In the genomic region with DNA sequence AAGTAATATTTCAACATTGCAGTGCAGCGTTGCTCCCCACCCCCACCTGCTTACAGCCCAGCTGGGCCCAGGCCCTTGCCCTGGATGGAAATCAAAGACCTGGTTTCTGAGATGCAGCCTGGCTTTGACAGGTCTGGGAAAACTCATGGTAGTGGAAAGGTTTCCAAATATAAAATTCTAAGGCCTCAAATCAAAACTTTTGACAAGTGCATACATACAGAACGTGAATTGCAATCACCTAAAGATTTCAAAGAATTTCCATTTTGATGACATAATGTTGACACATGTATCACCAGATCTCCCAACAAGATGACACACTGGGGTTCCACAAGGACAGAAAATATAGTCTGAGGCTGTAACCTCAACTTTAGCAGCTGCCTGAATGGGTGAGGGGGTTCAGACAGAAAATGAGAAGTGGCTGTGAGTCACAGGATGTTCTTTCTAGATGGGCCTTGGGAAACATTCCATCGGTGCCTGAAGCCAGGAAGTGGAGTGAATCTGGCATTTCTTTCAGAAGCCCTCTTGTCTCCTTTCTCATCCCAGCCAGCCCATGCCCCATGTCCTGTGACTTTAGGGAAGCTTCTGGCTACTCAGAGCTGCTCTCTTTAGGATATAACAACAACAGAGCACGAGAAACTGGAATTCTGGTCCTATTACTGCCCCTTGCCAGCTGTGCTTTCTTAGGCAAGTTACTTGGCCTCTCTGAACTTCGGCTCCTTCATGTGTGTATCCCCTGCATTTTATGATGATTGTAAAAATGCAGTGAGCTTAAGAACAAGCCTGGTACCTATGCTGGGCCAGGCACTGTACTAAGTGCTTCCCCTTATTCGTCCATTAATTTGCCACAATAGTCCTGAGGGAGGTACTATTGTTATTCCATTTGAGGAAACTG, we compare ENCODE assay signal across 10 cellular contexts. TPM values are rescaled to one million over a fixed set of nuclear protein-coding genes. Genes with fewer than 3 reads are reported as not detected.
DNase-seq lines count a peak whose midpoint lies in the region; ATAC-seq and TF ChIP-seq lines count a peak whose summit lies in the region.
"Had no signal": no experiment of that assay in that cellular context is flagged by ENCODE, and none has a peak within 500 bp of the region (broad histone marks: within the 10 kb centered on the region; RNA-seq: fewer than 3 reads in every experiment).

No MANE protein-coding gene starts in this region.

- H3K36me3 Mint-ChIP-seq in CD4-positive, CD25-positive, alpha-beta regulatory T cell, result no peaks in the 10 kb centered on the region
- H3K36me3 Mint-ChIP-seq in osteocyte (ENCODE audit: unreplicated experiment), result peaks cover 33% of the 10 kb centered on the region
- H3K36me3 Mint-ChIP-seq in activated T-helper 2 cell treated with anti-CD3 and anti-CD28 coated beads, Interferon-gamma antibody, Interleukin-2, Interleukin-4, amounts not matched to agents 10 μg/mL and 5 μg/mL and 100 μg/mL, durations not matched to agents 14 hours and 24 hours and 36 hours (ENCODE audit: low read depth), result no peaks in the 10 kb centered on the region

- no peaks in the 10 kb centered on the region for H3K4me1 ChIP-seq in CD4-positive, CD25-positive, alpha-beta regulatory T cell (ENCODE audit: control insufficient read depth, insufficient read depth, low read length, poor library complexity, severe bottlenecking)

- no peaks in the 10 kb centered on the region for H3K27me3 Mint-ChIP-seq in CD4-positive, CD25-positive, alpha-beta regulatory T cell
- no peaks in the 10 kb centered on the region for H3K27me3 Mint-ChIP-seq in osteocyte (ENCODE audit: unreplicated experiment)
- H3K27me3 Mint-ChIP-seq in activated T-helper 2 cell treated with anti-CD3 and anti-CD28 coated beads, Interferon-gamma antibody, Interleukin-2, Interleukin-4, amounts not matched to agents 10 μg/mL and 5 μg/mL and 100 μg/mL, durations not matched to agents 14 hours and 24 hours and 36 hours (ENCODE audit: low read depth), result peaks cover 5% of the 10 kb centered on the region
- H3K27me3 Mint-ChIP-seq: memory B cell had no signal

- H3K4me3 ChIP-seq in CD4-positive, CD25-positive, alpha-beta regulatory T cell (ENCODE audit: low read depth, low read length), result no peak overlapping the region
- no peak overlapping the region for H3K4me3 ChIP-seq in fibroblast of the aortic adventitia (ENCODE audit: low read depth, low read length)

- H3K9me3 ChIP-seq in CD4-positive, CD25-positive, alpha-beta regulatory T cell (ENCODE audit: control insufficient read depth in 2 of 2, low read length in 2 of 2), result no peaks in the 10 kb centered on the region

- no peak overlapping the region for H3K27ac ChIP-seq in CD4-positive, CD25-positive, alpha-beta regulatory T cell (ENCODE audit: insufficient read depth, low read length, poor library complexity, severe bottlenecking)
- H3K27ac ChIP-seq: VCaP had no signal

- peaks cover 0 to 2% (median 0%) of the 10 kb centered on the region in 7 donors for H3K9me3 Mint-ChIP-seq in CD4-positive, CD25-positive, alpha-beta regulatory T cell
- H3K9me3 Mint-ChIP-seq in osteocyte (ENCODE audit: unreplicated experiment), result no peaks in the 10 kb centered on the region
- no peaks in the 10 kb centered on the region for H3K9me3 Mint-ChIP-seq in activated T-helper 2 cell treated with anti-CD3 and anti-CD28 coated beads, Interferon-gamma antibody, Interleukin-2, Interleukin-4, amounts not matched to agents 10 μg/mL and 5 μg/mL and 100 μg/mL, durations not matched to agents 14 hours and 24 hours and 36 hours
- H3K9me3 Mint-ChIP-seq: memory B cell had no signal

- H3K27me3 ChIP-seq in CD4-positive, CD25-positive, alpha-beta regulatory T cell (ENCODE audit: control insufficient read depth, insufficient read depth, low read length), result no peaks in the 10 kb centered on the region

- DNase-seq in CD4-positive, CD25-positive, alpha-beta regulatory T cell, result no peak
- peak; percentile 100 for DNase-seq in RKO (ENCODE audit: low spot score)
- DNase-seq in fibroblast of the aortic adventitia (ENCODE audit: low read depth), result peak; percentile 88
- DNase-seq in osteocyte (ENCODE audit: extremely low spot score, unreplicated experiment), result no peak
- no peak for DNase-seq in LoVo (ENCODE audit: low spot score)
- DNase-seq in NCI-H1417 treated with DMSO at 0.1 percent for 48 hours (lab: John Stamatoyannopoulos, UW), result no peak
- no peak for DNase-seq in activated T-helper 2 cell treated with anti-CD3 and anti-CD28 coated beads, Interferon-gamma antibody, Interleukin-2, Interleukin-4, amounts not matched to agents 10 μg/mL and 5 μg/mL and 100 μg/mL, durations not matched to agents 14 hours and 24 hours and 36 hours (ENCODE audit: low spot score)

- peak; percentile 23 to 39 for ATAC-seq in CD4-positive, CD25-positive, alpha-beta regulatory T cell (ENCODE audit: low read depth in 2 of 2)
- no peak for ATAC-seq in GM18502 (IDR thresholded peaks at IDR 0.05; ENCODE audit: poor library complexity, unreplicated experiment)

- peaks cover 0 to 3% (median 0%) of the 10 kb centered on the region in 4 donors for H3K4me1 Mint-ChIP-seq in CD4-positive, CD25-positive, alpha-beta regulatory T cell
- H3K4me1 Mint-ChIP-seq in osteocyte (ENCODE audit: unreplicated experiment), result peaks cover 55% of the 10 kb centered on the region
- no peaks in the 10 kb centered on the region for H3K4me1 Mint-ChIP-seq in activated T-helper 2 cell treated with anti-CD3 and anti-CD28 coated beads, Interferon-gamma antibody, Interleukin-2, Interleukin-4, amounts not matched to agents 10 μg/mL and 5 μg/mL and 100 μg/mL, durations not matched to agents 14 hours and 24 hours and 36 hours (ENCODE audit: low read depth)

- no peak overlapping the region for H3K4me3 Mint-ChIP-seq in CD4-positive, CD25-positive, alpha-beta regulatory T cell
- no peak overlapping the region for H3K4me3 Mint-ChIP-seq in osteocyte (ENCODE audit: unreplicated experiment)
- no peak overlapping the region for H3K4me3 Mint-ChIP-seq in activated T-helper 2 cell treated with anti-CD3 and anti-CD28 coated beads, Interferon-gamma antibody, Interleukin-2, Interleukin-4, amounts not matched to agents 10 μg/mL and 5 μg/mL and 100 μg/mL, durations not matched to agents 14 hours and 24 hours and 36 hours (ENCODE audit: low read depth)
- H3K4me3 Mint-ChIP-seq: memory B cell had no signal

- intact Hi-C loops in activated T-helper 2 cell treated with anti-CD3 and anti-CD28 coated beads, Interferon-gamma antibody, Interleukin-2, Interleukin-4, amounts not matched to agents 10 μg/mL and 5 μg/mL and 100 μg/mL, durations not matched to agents 14 hours and 24 hours and 36 hours (cut with micrococcal nuclease), result no loop called here

- no peaks in the 10 kb centered on the region for H3K36me3 ChIP-seq in CD4-positive, CD25-positive, alpha-beta regulatory T cell (ENCODE audit: control insufficient read depth, insufficient read depth, low read length)

- TF ChIP-seq CTCF in fibroblast of the aortic adventitia (IDR thresholded peaks at IDR 0.05; ENCODE audit: insufficient read depth, low read length) (no peak), osteocyte (IDR thresholded peaks at IDR 0.05) (no peak)

- H3K27ac Mint-ChIP-seq in CD4-positive, CD25-positive, alpha-beta regulatory T cell, result no peak overlapping the region
- H3K27ac Mint-ChIP-seq in osteocyte (ENCODE audit: unreplicated experiment), result peak overlapping the region; percentile 91
- no peak overlapping the region for H3K27ac Mint-ChIP-seq in activated T-helper 2 cell treated with anti-CD3 and anti-CD28 coated beads, Interferon-gamma antibody, Interleukin-2, Interleukin-4, amounts not matched to agents 10 μg/mL and 5 μg/mL and 100 μg/mL, durations not matched to agents 14 hours and 24 hours and 36 hours
- H3K27ac Mint-ChIP-seq: memory B cell had no signal

RNA-seq across cellular contexts. Expression of gene ABCA1, which starts 54.8 kb away (rescaled TPM):
- total RNA-seq in CD4-positive, CD25-positive, alpha-beta regulatory T cell, result 4.3 TPM
- under 1 TPM; 0.14 to 0.85 (median 0.34) TPM for polyA plus RNA-seq in CD4-positive, CD25-positive, alpha-beta regulatory T cell
- 40.1 and 45.0 TPM in 2 replicates for total RNA-seq in fibroblast of the aortic adventitia (ENCODE audit: low replicate concordance)
- total RNA-seq in osteocyte, result 49.5 and 51.1 TPM in 2 replicates
- 0.14 TPM in 1 of 2 replicates, not detected in the other for total RNA-seq in activated T-helper 2 cell treated with anti-CD3 and anti-CD28 coated beads, Interferon-gamma antibody, Interleukin-2, Interleukin-4, amounts not matched to agents 10 μg/mL and 5 μg/mL and 100 μg/mL, durations not matched to agents 14 hours and 24 hours and 36 hours

Comparison
In these comparisons a context has a peak if more than half of its experiments do, and no peak if none do; other contexts are left out.
1. DNase-seq: peak in RKO (single experiment) and fibroblast of the aortic adventitia (single experiment); none in CD4-positive, CD25-positive, alpha-beta regulatory T cell (0 of 3), osteocyte (single experiment), LoVo (single experiment), NCI-H1417 treated with DMSO at 0.1 percent for 48 hours (single experiment) and activated T-helper 2 cell treated with anti-CD3 and anti-CD28 coated beads, Interferon-gamma antibody, Interleukin-2, Interleukin-4, amounts not matched to agents 10 μg/mL and 5 μg/mL and 100 μg/mL, durations not matched to agents 14 hours and 24 hours and 36 hours (single experiment).